ENCODE assay signal across 8 cellular contexts in genomic region chr12:122079532-122080081, GRCh38. TPM values are rescaled to one million over a fixed set of nuclear protein-coding genes. Genes with fewer than 3 reads are reported as not detected.
DNase-seq lines count a peak whose midpoint lies in the region; TF ChIP-seq lines count a peak whose summit lies in the region.

No MANE protein-coding gene starts in this region.

- DNase-seq in ELF-1 (ENCODE audit: low read depth, low spot score) (peak; percentile 44), NB4 (ENCODE audit: low read depth) (peak; percentile 77), caudate nucleus (lab: John Stamatoyannopoulos, UW) (peak in 3 of 61 donors; percentile 38 to 42 (median 39)), dedifferentiated amniotic fluid mesenchymal stem cell (ENCODE audit: extremely low spot score) (no peak), ureter (ENCODE audit: low spot score) (no peak), SKM-1 treated with dmso at 0.1 percent for 144 hours (lab: John Stamatoyannopoulos, UW; ENCODE audit: unreplicated experiment) (no peak)
- no peak for DNase-seq in stimulated activated CD4-positive, alpha-beta T cell treated with anti-CD3 and anti-CD28 coated beads, Interleukin-2, amount 100 ng/mL, for 24 hours

- H3K27me3 ChIP-seq in mucosa of rectum (ENCODE audit: control insufficient read depth in 2 of 2, insufficient read depth in 2 of 2, low read length in 2 of 2), result no peaks in the 10 kb centered on the region

- H3K27ac ChIP-seq in caudate nucleus (ENCODE audit: low read depth, low read length) (peak overlapping the region; percentile 26), mucosa of rectum (ENCODE audit: low read depth in 2 of 2, low read length in 2 of 2) (peak overlapping the region; percentile 88 to 90)

- no peak for TF ChIP-seq POLR2A in NB4 (IDR thresholded peaks at IDR 0.05; ENCODE audit: extremely low read depth, insufficient read length)

- peak overlapping the region; percentile 84 for H3K4me3 ChIP-seq in NB4 (ENCODE audit: low read depth, low read length)
- peak overlapping the region; percentile 97 to 98 for H3K4me3 ChIP-seq in mucosa of rectum (ENCODE audit: low read length in 2 of 2)

- peaks cover 47 to 56% of the 10 kb centered on the region in 2 donors for H3K4me1 ChIP-seq in mucosa of rectum (ENCODE audit: control insufficient read depth in 2 of 2, insufficient read depth in 2 of 2, low read length in 2 of 2)

- H3K36me3 ChIP-seq in mucosa of rectum (ENCODE audit: control insufficient read depth in 2 of 2, insufficient read depth in 2 of 2, low read length in 2 of 2), result peaks cover 0 to 10% of the 10 kb centered on the region in 2 donors

- H3K9ac ChIP-seq in mucosa of rectum (ENCODE audit: low read depth in 1 of 2, low read length in 2 of 2), result peak overlapping the region; percentile 85 to 98

- H3K9me3 ChIP-seq in mucosa of rectum (ENCODE audit: control insufficient read depth in 2 of 2, low read length in 2 of 2), result no peaks in the 10 kb centered on the region

- TF ChIP-seq CTCF in NB4 (IDR thresholded peaks at IDR 0.05; ENCODE audit: low read depth, low read length), result no peak

RNA-seq across cellular contexts. Expression of gene MLXIP, which starts 1.1 kb away (rescaled TPM):
- total RNA-seq in ureter, result 72.2 TPM

RNA-seq across cellular contexts. Expression of gene BCL7A, which starts 57.9 kb away (rescaled TPM):
- total RNA-seq in ureter, result 14.8 TPM

Comparison
In these comparisons a context has a peak if more than half of its experiments do, and no peak if none do; other contexts are left out.
1. DNase-seq: peak in ELF-1 (single experiment) and NB4 (single experiment); none in dedifferentiated amniotic fluid mesenchymal stem cell (single experiment), ureter (single experiment), SKM-1 treated with dmso at 0.1 percent for 144 hours (single experiment) and stimulated activated CD4-positive, alpha-beta T cell treated with anti-CD3 and anti-CD28 coated beads, Interleukin-2, amount 100 ng/mL, for 24 hours (0 of 2).